ENCODE assay signal across 8 cellular contexts in the genomic region with DNA sequence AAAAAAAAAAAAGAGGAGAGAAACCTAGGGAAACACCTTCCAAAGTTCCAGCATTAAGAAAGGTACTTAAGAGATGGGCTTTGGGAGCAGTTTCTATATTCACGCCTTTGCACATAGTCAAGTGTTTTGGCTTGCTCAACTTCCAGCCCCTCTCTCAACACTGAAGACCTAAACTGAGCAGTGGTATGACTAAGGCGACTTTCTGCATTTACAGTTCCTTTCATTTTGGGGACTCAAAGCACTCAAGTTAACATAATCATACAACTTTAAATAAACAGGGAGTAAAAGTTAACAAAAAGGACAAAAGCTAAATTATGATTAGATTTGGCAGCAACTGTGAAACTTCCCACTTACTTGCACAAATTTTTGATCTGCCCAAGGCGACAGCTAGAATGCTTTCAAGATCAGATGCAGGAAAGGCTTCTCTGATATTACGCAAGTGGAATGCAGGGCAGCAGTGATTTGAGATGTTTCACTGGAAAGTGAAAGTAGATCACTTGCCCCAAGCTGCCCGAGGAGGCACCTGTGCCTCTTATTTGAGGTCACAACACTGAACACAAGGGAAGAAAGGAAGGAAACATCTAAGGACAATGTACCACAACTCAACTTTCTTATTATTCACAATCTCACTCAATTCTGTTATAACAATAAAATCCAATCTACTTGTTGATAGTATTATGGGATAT.
A peak's percentile ranks its signal among the peaks of the same experiment; 100 is the strongest.
DNase-seq lines count a peak whose midpoint lies in the region; ATAC-seq, FAIRE-seq and TF ChIP-seq lines count a peak whose summit lies in the region.

No MANE protein-coding gene starts in this region.

- CTCF ChIA-PET in A673 (lab: Charles Lee), result no interaction called here

- no peaks in the 10 kb centered on the region for H3K36me3 ChIP-seq in A673 (ENCODE audit: insufficient read depth, low read length, poor library complexity, severe bottlenecking)
- H3K36me3 ChIP-seq in keratinocyte (ENCODE audit: control insufficient read depth in 2 of 2, extremely low read depth in 1 of 2, insufficient read depth in 2 of 2, low read length in 2 of 2), result peaks cover 0 to 3% of the 10 kb centered on the region in 2 experiments

- H3K27me3 ChIP-seq in A673 (replicated peaks; ENCODE audit: insufficient read depth, low read depth, low read length, poor library complexity), result peaks cover 83% of the 10 kb centered on the region
- no peaks in the 10 kb centered on the region for H3K27me3 ChIP-seq in keratinocyte (ENCODE audit: control insufficient read depth, extremely low read depth, insufficient read depth, low read length)

- BruUV-seq in A673 (replicated peaks; lab: Mats Ljungman, UMichigan), result no TSS peak

- FAIRE-seq in keratinocyte (lab: Jason Lieb, UNC), result no peak

- TF ChIP-seq CTCF in A673 (conservative IDR thresholded peaks at IDR 0.05; ENCODE audit: low read depth, low read length) (no peak), keratinocyte (optimal IDR thresholded peaks at IDR 0.05 in 1 of 3, IDR thresholded peaks at IDR 0.05 in 1 of 3, conservative IDR thresholded peaks at IDR 0.05 in 1 of 3; ENCODE audit: extremely low read depth in 1 of 3, insufficient read depth in 2 of 3, low read length in 3 of 3) (no peak)

- H3K27ac ChIP-seq in A673 (ENCODE audit: low read depth, low read length, poor library complexity, severe bottlenecking) (no peak overlapping the region), keratinocyte (ENCODE audit: control insufficient read depth, insufficient read depth, low read length) (no peak overlapping the region)

- H3K4me1 ChIP-seq in A673 (ENCODE audit: insufficient read depth, low read length, poor library complexity, severe bottlenecking), result no peaks in the 10 kb centered on the region
- H3K4me1 ChIP-seq in keratinocyte (ENCODE audit: control insufficient read depth, extremely low read depth, insufficient read depth, low read length), result peaks cover 8% of the 10 kb centered on the region

- no peak overlapping the region for H3K9ac ChIP-seq in keratinocyte (ENCODE audit: control insufficient read depth, extremely low read depth, insufficient read depth, low read length)

- H3K9me1 ChIP-seq in keratinocyte (ENCODE audit: control insufficient read depth, extremely low read depth, insufficient read depth, low read length), result no peaks in the 10 kb centered on the region

- peak overlapping the region; percentile 32 for H3K4me2 ChIP-seq in keratinocyte (ENCODE audit: control insufficient read depth, extremely low read depth, insufficient read depth, low read depth, low read length)

- H3K9me3 ChIP-seq in A673 (ENCODE audit: low read depth, low read length, poor library complexity, severe bottlenecking) (no peaks in the 10 kb centered on the region), keratinocyte (ENCODE audit: control insufficient read depth, low read depth, low read length) (no peaks in the 10 kb centered on the region)

- POLR2A ChIA-PET in A673 (lab: Charles Lee; ENCODE audit: low non-redundant PET), result no interaction called here

- dilution Hi-C loops in keratinocyte (cut with MboI; ENCODE audit: extremely low pct_ligation_motif_present, low sequenced_read_pairs), result no loop called here

- H3K79me2 ChIP-seq in keratinocyte (ENCODE audit: control insufficient read depth, insufficient read depth, low read length), result no peaks in the 10 kb centered on the region

- ATAC-seq in GM21737 (IDR thresholded peaks at IDR 0.05; ENCODE audit: unreplicated experiment), result peak; percentile 65

- peak; percentile 22 for DNase-seq in A673 (ENCODE audit: low spot score)
- peak; percentile 26 to 42 for DNase-seq in activated CD4-positive, alpha-beta T cell treated with anti-CD3 and anti-CD28 coated beads for 4 hours
- no peak for DNase-seq in keratinocyte (ENCODE audit: low read depth, low spot score)
- no peak for DNase-seq in NCI-H128 (lab: John Stamatoyannopoulos, UW; ENCODE audit: unreplicated experiment)
- DNase-seq in NCI-H526 (lab: John Stamatoyannopoulos, UW), result no peak
- DNase-seq in posterior cingulate gyrus, result no peak
- DNase-seq in superior temporal gyrus (ENCODE audit: extremely low spot score), result no peak

- no peaks in the 10 kb centered on the region for H4K20me1 ChIP-seq in keratinocyte (ENCODE audit: control insufficient read depth, extremely low read depth, insufficient read depth, low read length)

- intact Hi-C loops in A673 (cut with micrococcal nuclease; ENCODE audit: unreplicated experiment) (loop anchor here (5.0 kb wide), 2 partner anchors 773 to 788 kb away; no protein-coding TSS in a partner anchor), posterior cingulate gyrus (cut with DNase I) (loop anchor here (5.0 to 10.0 kb wide), 5 partner anchors 170 to 773 kb away; a partner anchor contains a TSS)

- no peak overlapping the region for H2AFZ ChIP-seq in keratinocyte (ENCODE audit: control insufficient read depth, low read length)

- H3K4me3 ChIP-seq in A673 (ENCODE audit: low read depth, low read length, poor library complexity, severe bottlenecking), result no peak overlapping the region
- no peak overlapping the region for H3K4me3 ChIP-seq in keratinocyte (ENCODE audit: control insufficient read depth in 2 of 3, extremely low read depth in 1 of 3, insufficient read depth in 2 of 3, low read depth in 1 of 3, low read length in 3 of 3)

Comparison
In these comparisons a context has a peak if more than half of its experiments do, and no peak if none do; other contexts are left out.
1. DNase-seq: peak in A673 (single experiment) and activated CD4-positive, alpha-beta T cell treated with anti-CD3 and anti-CD28 coated beads for 4 hours (2 of 2); none in keratinocyte (single experiment), NCI-H128 (single experiment), NCI-H526 (0 of 2), posterior cingulate gyrus (0 of 10) and superior temporal gyrus (single experiment).